Comparison of ENCODE assay signal across 21 cellular contexts in genomic region chr12:28161697-28162096, GRCh38. TPM values are rescaled to one million over a fixed set of nuclear protein-coding genes. Genes with fewer than 3 reads are reported as not detected.
A peak's percentile ranks its signal among the peaks of the same experiment; 100 is the strongest.
DNase-seq lines count a peak whose midpoint lies in the region; ATAC-seq, FAIRE-seq and TF ChIP-seq lines count a peak whose summit lies in the region.
"Had no signal": no experiment of that assay in that cellular context is flagged by ENCODE, and none has a peak within 500 bp of the region (broad histone marks: within the 10 kb centered on the region; RNA-seq: fewer than 3 reads in every experiment).

No MANE protein-coding gene starts in this region.

- H3K9me1 ChIP-seq in IMR-90 (ENCODE audit: insufficient read depth, low read length) = no peaks in the 10 kb centered on the region

- in situ Hi-C loops in HepG2 (cut with HindIII; ENCODE audit: extremely low pct_ligation_motif_present, low pct_unique_long_range_greater_than_20kb) = loop anchor here (25.0 kb wide), 1 partner anchor 424 kb away; no protein-coding TSS in a partner anchor
- in situ Hi-C loops in IMR-90 (cut with MboI; ENCODE audit: low sequenced_read_pairs) = no loop called here

- no peaks in the 10 kb centered on the region for H3K79me1 ChIP-seq in IMR-90 (ENCODE audit: low read depth in 1 of 2, low read length in 2 of 2)
- H3K79me1 ChIP-seq in H1 (ENCODE audit: low read depth, low read length) = no peaks in the 10 kb centered on the region

- H3K56ac ChIP-seq in IMR-90 (ENCODE audit: extremely low read depth, insufficient read depth, low read length) (no peak overlapping the region), H1 (replicated peaks; ENCODE audit: insufficient read length, low read depth, low read length) (no peak overlapping the region)

- FAIRE-seq in HepG2 (lab: Jason Lieb, UNC) (no peak), H1 (lab: Jason Lieb, UNC) (no peak)
- FAIRE-seq: D721Med, G401.6, GM12891 had no signal

- DNase-seq in HepG2 (ENCODE audit: low spot score) (no peak), right lobe of liver (no peak), IMR-90 (no peak), H1 (ENCODE audit: low read depth in 1 of 2, low spot score in 2 of 2) (no peak)
- DNase-seq: ACHN; AML-193; Caco-2; Calu3; CD4-positive, alpha-beta T cell; CD8-positive, alpha-beta T cell; DMS79 treated with DMSO at 0.1 percent for 48 hours; GF-D8 had no signal

- no peak overlapping the region for H2BK5ac ChIP-seq in IMR-90 (ENCODE audit: low read depth, low read length, poor library complexity, severe bottlenecking)
- H2BK5ac ChIP-seq in H1 (ENCODE audit: low read depth, low read length) = no peak overlapping the region

- no peaks in the 10 kb centered on the region for H3K27me3 ChIP-seq in HepG2 (ENCODE audit: control insufficient read depth in 1 of 2, insufficient read depth in 2 of 2, low read length in 2 of 2)
- H3K27me3 ChIP-seq in right lobe of liver = no peaks in the 10 kb centered on the region
- no peaks in the 10 kb centered on the region for H3K27me3 ChIP-seq in IMR-90 (ENCODE audit: control insufficient read depth, insufficient read depth, low read length)
- H3K27me3 ChIP-seq in H1 (replicated peaks in 1 of 4; ENCODE audit: control insufficient read depth in 3 of 4, extremely low read depth in 1 of 4, insufficient read depth in 3 of 4, low read length in 3 of 4) = no peaks in the 10 kb centered on the region
- H3K27me3 ChIP-seq: BLaER1 treated with 17β-estradiol and CSF1 and Interleukin-3, amounts not matched to agents 10 nM and 100 nM had no signal

- H3K4me1 ChIP-seq in HepG2 (ENCODE audit: insufficient read depth, low read length) (peaks cover 11% of the 10 kb centered on the region), right lobe of liver (no peaks in the 10 kb centered on the region), IMR-90 (ENCODE audit: control insufficient read depth, insufficient read depth, low read length) (no peaks in the 10 kb centered on the region), H1 (replicated peaks in 1 of 4; ENCODE audit: control insufficient read depth in 3 of 4, insufficient read depth in 4 of 4, low read length in 3 of 4) (peaks cover 0 to 2% (median 0%) of the 10 kb centered on the region in 4 experiments; a peak in 3 of 7 replicates)
- H3K4me1 ChIP-seq: Caco-2 had no signal

- no peak overlapping the region for H3K14ac ChIP-seq in IMR-90 (replicated peaks; ENCODE audit: low read depth, low read length)
- H3K14ac ChIP-seq in H1 (ENCODE audit: insufficient read length) = no peak overlapping the region

- BruUV-seq in HepG2 (replicated peaks; lab: Mats Ljungman, UMichigan) (no TSS peak), IMR-90 (replicated peaks; lab: Mats Ljungman, UMichigan) (no TSS peak)

- H2AK5ac ChIP-seq in IMR-90 (ENCODE audit: low read depth, low read length) = no peak overlapping the region
- no peak overlapping the region for H2AK5ac ChIP-seq in H1 (ENCODE audit: low read depth, low read length)

- intact Hi-C loops in HepG2 (cut with micrococcal nuclease; ENCODE audit: unreplicated experiment) = no loop called here
- intact Hi-C loops in right lobe of liver (cut with DNase I) = no loop called here
- intact Hi-C loops in IMR-90 (cut with micrococcal nuclease) = no loop called here

- H2BK12ac ChIP-seq in H1 (ENCODE audit: low read depth, low read length) = no peak overlapping the region

- dilution Hi-C loops in IMR-90 (cut with HindIII; ENCODE audit: low sequenced_read_pairs, unreplicated experiment) = no loop called here

- H3K4me3 ChIP-seq in HepG2 (replicated peaks in 1 of 3; ENCODE audit: insufficient read depth in 1 of 3, low read depth in 2 of 3, low read length in 3 of 3) (no peak overlapping the region), right lobe of liver (no peak overlapping the region), IMR-90 (ENCODE audit: insufficient read depth, low read depth, low read length) (no peak overlapping the region), H1 (ENCODE audit: extremely low read depth in 1 of 4, insufficient read depth in 2 of 4, low read depth in 3 of 4, low read length in 4 of 4) (no peak overlapping the region)
- H3K4me3 ChIP-seq: BLaER1 treated with 17β-estradiol and CSF1 and Interleukin-3, amounts not matched to agents 10 nM and 100 nM had no signal

- TF ChIP-seq POLR2A in HepG2 (IDR thresholded peaks at IDR 0.05; ENCODE audit: insufficient read depth in 1 of 2, low read depth in 2 of 2, low read length in 2 of 2) = no peak
- no peak for TF ChIP-seq POLR2A in right lobe of liver (IDR thresholded peaks at IDR 0.05)
- no peak for TF ChIP-seq POLR2A in IMR-90 (IDR thresholded peaks at IDR 0.05; ENCODE audit: low read depth, low read length)
- TF ChIP-seq POLR2A in H1 (IDR thresholded peaks at IDR 0.05; ENCODE audit: control extremely low read depth in 1 of 2, low read depth in 2 of 2, low read length in 2 of 2) = no peak

- H3K23ac ChIP-seq in IMR-90 (ENCODE audit: low read depth, low read length) (no peak overlapping the region), H1 (ENCODE audit: insufficient read length) (no peak overlapping the region)

- H3K18ac ChIP-seq in IMR-90 (ENCODE audit: low read depth, low read length) = no peak overlapping the region
- no peak overlapping the region for H3K18ac ChIP-seq in H1 (ENCODE audit: extremely low read depth, low read length)

- H4K91ac ChIP-seq in IMR-90 (ENCODE audit: insufficient read depth, low read depth, low read length) (no peak overlapping the region), H1 (replicated peaks; ENCODE audit: insufficient read length, low read length) (no peak overlapping the region)

- H3K36me3 ChIP-seq in HepG2 (replicated peaks in 1 of 2; ENCODE audit: control insufficient read depth in 1 of 2, insufficient read depth in 2 of 2, low read length in 2 of 2) (no peaks in the 10 kb centered on the region), right lobe of liver (no peaks in the 10 kb centered on the region), IMR-90 (ENCODE audit: control insufficient read depth, insufficient read depth, low read length) (no peaks in the 10 kb centered on the region), H1 (ENCODE audit: control insufficient read depth in 2 of 4, insufficient read depth in 4 of 4, low read length in 3 of 4) (no peaks in the 10 kb centered on the region)

- no peaks in the 10 kb centered on the region for H4K20me1 ChIP-seq in HepG2 (ENCODE audit: insufficient read depth, low read length)
- H4K20me1 ChIP-seq in IMR-90 (ENCODE audit: insufficient read depth, low read length) = no peaks in the 10 kb centered on the region
- no peaks in the 10 kb centered on the region for H4K20me1 ChIP-seq in H1 (replicated peaks in 1 of 2; ENCODE audit: control insufficient read depth in 1 of 2, insufficient read depth in 2 of 2, low read length in 2 of 2)
- H4K20me1 ChIP-seq: BLaER1 treated with 17β-estradiol and CSF1 and Interleukin-3, amounts not matched to agents 10 nM and 100 nM had no signal

- TF ChIP-seq CTCF in HepG2 (CRISPR knock-in tag; IDR thresholded peaks at IDR 0.05) = no peak
- no peak for TF ChIP-seq CTCF in right lobe of liver (IDR thresholded peaks at IDR 0.05)
- TF ChIP-seq CTCF in IMR-90 (conservative IDR thresholded peaks at IDR 0.05; ENCODE audit: low read depth, low read length) = no peak
- TF ChIP-seq CTCF in H1 (IDR thresholded peaks at IDR 0.05; ENCODE audit: control extremely low read depth in 1 of 3, insufficient read depth in 1 of 3, low read depth in 1 of 3, low read length in 3 of 3) = no peak

- no peak for TF ChIP-seq EP300 in HepG2 (IDR thresholded peaks at IDR 0.05; ENCODE audit: low read depth in 2 of 2, low read length in 2 of 2)
- no peak for TF ChIP-seq EP300 in HepG2 (CRISPR knock-in tag; IDR thresholded peaks at IDR 0.05; ENCODE audit: borderline replicate concordance)
- TF ChIP-seq EP300 in H1 (IDR thresholded peaks at IDR 0.05; ENCODE audit: borderline replicate concordance in 1 of 2, low read depth in 2 of 2, low read length in 2 of 2) = no peak

- H3K27ac ChIP-seq in HepG2 (ENCODE audit: extremely low read length, insufficient read depth, low read length) (no peak overlapping the region), right lobe of liver (no peak overlapping the region), IMR-90 (ENCODE audit: insufficient read depth, low read length) (no peak overlapping the region), H1 (ENCODE audit: low read depth, low read length) (no peak overlapping the region)
- H3K27ac ChIP-seq: 22Rv1; BLaER1 treated with 17β-estradiol and CSF1 and Interleukin-3, amounts not matched to agents 10 nM and 100 nM; C4-2B had no signal

- H3K23me2 ChIP-seq in H1 (ENCODE audit: low read depth, low read length) = no peaks in the 10 kb centered on the region; the same call in 1 of the 2 replicates

- WGBS in HepG2 (ENCODE audit: low lambda C conversion rate) = 28% methylated on average over 5 of the region's 5 CpGs
- 92% methylated on average over 5 of the region's 5 CpGs for WGBS in right lobe of liver (ENCODE audit: insufficient coverage, low coverage, low lambda C conversion rate, missing lambda C conversion rate)
- 100% methylated on average over 1 of the region's 5 CpGs; no CpG with 5 or more reads in 1 of the 2 experiments for WGBS in IMR-90 (ENCODE audit: extremely low coverage in 2 of 2, insufficient read length in 1 of 2), 2 experiments
- WGBS in H1 (ENCODE audit: extremely low coverage in 1 of 2, insufficient coverage in 1 of 2, insufficient read length in 1 of 2, insufficient replicate concordance in 2 of 2, low coverage in 1 of 2, low lambda C conversion rate in 2 of 2, missing lambda C conversion rate in 1 of 2), 2 experiments = 91% methylated on average over 5 of the region's 5 CpGs; no CpG with 5 or more reads in 1 of the 2 experiments

- ATAC-seq in HepG2 (no peak), right lobe of liver (no peak), IMR-90 (ENCODE audit: low read depth) (no peak), HG03469 (IDR thresholded peaks at IDR 0.05; ENCODE audit: unreplicated experiment) (no peak), HG03045 (IDR thresholded peaks at IDR 0.05; ENCODE audit: unreplicated experiment) (no peak), GM18870 (IDR thresholded peaks at IDR 0.05; ENCODE audit: unreplicated experiment) (no peak)
- ATAC-seq: CD8-positive, alpha-beta T cell had no signal

- no peak overlapping the region for H3K4me2 ChIP-seq in HepG2 (ENCODE audit: low read depth, low read length)
- H3K4me2 ChIP-seq in IMR-90 (ENCODE audit: low read depth, low read length) = no peak overlapping the region
- no peak overlapping the region for H3K4me2 ChIP-seq in H1 (ENCODE audit: insufficient read depth in 1 of 2, low read depth in 2 of 2, low read length in 2 of 2)

- CTCF ChIA-PET in HepG2 (lab: Yijun Ruan, JAX; ENCODE audit: low intra/inter-chr PET ratio, low total read pairs) = no interaction called here
- CTCF ChIA-PET in IMR-90 (lab: Yijun Ruan, JAX) = no interaction called here
- CTCF ChIA-PET in H1 (lab: Charles Lee; ENCODE audit: partially characterized antibody) = interaction anchor here (1.9 kb wide), 1 partner anchor 429 kb away, joined by 4 read pairs; no protein-coding TSS in a partner anchor

- H3K9ac ChIP-seq in HepG2 (ENCODE audit: insufficient read depth, low read depth, low read length) = no peak overlapping the region
- H3K9ac ChIP-seq in IMR-90 (ENCODE audit: low read depth, low read length) = no peak overlapping the region
- H3K9ac ChIP-seq in H1 (replicated peaks in 1 of 4; ENCODE audit: extremely low read depth in 1 of 4, low read depth in 3 of 4, low read length in 3 of 4) = no peak overlapping the region
- H3K9ac ChIP-seq: BLaER1 treated with 17β-estradiol and CSF1 and Interleukin-3, amounts not matched to agents 10 nM and 100 nM had no signal

- TF ChIP-seq RAD21 in HepG2 (CRISPR knock-in tag; IDR thresholded peaks at IDR 0.05) (no peak), IMR-90 (IDR thresholded peaks at IDR 0.05; ENCODE audit: low read length) (no peak), H1 (IDR thresholded peaks at IDR 0.05 in 1 of 2, conservative IDR thresholded peaks at IDR 0.05 in 1 of 2; ENCODE audit: low read depth in 2 of 2, low read length in 2 of 2) (no peak)

- H3K9me3 ChIP-seq in HepG2 (ENCODE audit: low read length) (no peaks in the 10 kb centered on the region), right lobe of liver (no peaks in the 10 kb centered on the region), IMR-90 (ENCODE audit: control insufficient read depth, insufficient read depth, low read length) (no peaks in the 10 kb centered on the region), H1 (ENCODE audit: insufficient read depth in 2 of 2, low read depth in 1 of 2, low read length in 1 of 2) (no peaks in the 10 kb centered on the region)
- H3K9me3 ChIP-seq: Caco-2 had no signal

- no peak overlapping the region for H4K8ac ChIP-seq in IMR-90 (ENCODE audit: low read depth in 2 of 2, low read length in 2 of 2)
- no peak overlapping the region for H4K8ac ChIP-seq in H1 (ENCODE audit: extremely low read depth, insufficient read depth, low read length)

- no peak overlapping the region for H2BK15ac ChIP-seq in IMR-90 (ENCODE audit: low read depth, low read length)
- H2BK15ac ChIP-seq in H1 (ENCODE audit: low read length) = no peak overlapping the region

- H3K4ac ChIP-seq in IMR-90 (ENCODE audit: low read depth, low read length) (no peak overlapping the region), H1 (replicated peaks; ENCODE audit: insufficient read length, low read depth, low read length) (no peak overlapping the region)

- H3K79me2 ChIP-seq in HepG2 (ENCODE audit: insufficient read depth, low read length) = no peaks in the 10 kb centered on the region
- no peaks in the 10 kb centered on the region for H3K79me2 ChIP-seq in H1 (ENCODE audit: control insufficient read depth in 1 of 2, insufficient read depth in 2 of 2, low read length in 2 of 2)

- POLR2A ChIA-PET in HepG2 (lab: Yijun Ruan, JAX) = no interaction called here
- POLR2A ChIA-PET in IMR-90 (lab: Charles Lee; ENCODE audit: unreplicated experiment) = no interaction called here
- POLR2A ChIA-PET in H1 (lab: Charles Lee; ENCODE audit: partially characterized antibody) = no interaction called here

- H2AFZ ChIP-seq in HepG2 (ENCODE audit: low read length) (no peak overlapping the region), IMR-90 (replicated peaks; ENCODE audit: low read length, poor library complexity) (no peak overlapping the region), H1 (ENCODE audit: low read length) (0 out of 2 replicates have a peak overlapping the region, but pooled peaks have one; percentile 23)

- H2AK9ac ChIP-seq in IMR-90 (replicated peaks; ENCODE audit: low read depth, low read length, poor library complexity) = no peak overlapping the region

- H2BK120ac ChIP-seq in IMR-90 (ENCODE audit: low read depth, low read length) (no peak overlapping the region), H1 (replicated peaks; ENCODE audit: low read depth, low read length) (no peak overlapping the region)

- H4K5ac ChIP-seq in IMR-90 (ENCODE audit: low read depth, low read length) (no peak overlapping the region), H1 (ENCODE audit: insufficient read length, low read depth, low read length) (no peak overlapping the region)

- no peak overlapping the region for H2BK20ac ChIP-seq in IMR-90 (ENCODE audit: low read depth, low read length)
- H2BK20ac ChIP-seq in H1 (ENCODE audit: low read length) = no peak overlapping the region

RNA-seq across cellular contexts. Expression of gene CCDC91, which starts 28.6 kb away (rescaled TPM):
- 15.8 and 20.6 TPM in 2 replicates for total RNA-seq in HepG2 (2016; rRNA removed; fragmentation: Illumina TruSeq; extraction: Trizol)
- 88.7 and 93.9 TPM in 2 replicates for total RNA-seq in HepG2 (2016; cell fraction: cytosol; rRNA removed; fragmentation: Illumina TruSeq; extraction: Trizol; ENCODE audit: low read depth)
- 14.9 and 18.0 TPM in 2 replicates for total RNA-seq in HepG2 (2016; cell fraction: insoluble cytoplasmic fraction; rRNA removed; fragmentation: Illumina TruSeq; extraction: Trizol)
- 25.9 and 27.4 TPM in 2 replicates for total RNA-seq in HepG2 (2016; cell fraction: membrane; rRNA removed; fragmentation: Illumina TruSeq; extraction: Trizol)
- total RNA-seq in HepG2 (2016; cell fraction: nucleus; rRNA removed; fragmentation: Illumina TruSeq; extraction: Trizol) = 19.4 and 19.8 TPM in 2 replicates
- polyA plus RNA-seq in HepG2 (2011; rRNA removed) = 7.7 and 9.8 TPM in 2 replicates
- polyA plus RNA-seq in HepG2 (2011; cell fraction: cytosol; rRNA removed) = 5.3 and 9.0 TPM in 2 replicates
- polyA plus RNA-seq in HepG2 (2011; cell fraction: nucleus; rRNA removed) = 5.2 and 5.9 TPM in 2 replicates
- polyA plus RNA-seq in HepG2 (2012) = 9.2 and 10.4 TPM in 2 replicates
- polyA plus RNA-seq in HepG2 (2016; cell fraction: cytosol; fragmentation: Illumina TruSeq; extraction: Trizol; ENCODE audit: low read depth) = 1.3 and 1.9 TPM in 2 replicates
- polyA plus RNA-seq in HepG2 (2016; cell fraction: insoluble cytoplasmic fraction; fragmentation: Illumina TruSeq; extraction: Trizol; ENCODE audit: low read depth) = 16.6 and 16.9 TPM in 2 replicates
- polyA plus RNA-seq in HepG2 (2016; cell fraction: membrane; fragmentation: Illumina TruSeq; extraction: Trizol; ENCODE audit: low read depth) = 3.4 TPM in 2 replicates
- polyA plus RNA-seq in HepG2 (2016; cell fraction: nucleus; fragmentation: Illumina TruSeq; extraction: Trizol; ENCODE audit: insufficient read depth, low read depth) = 7.0 and 7.9 TPM in 2 replicates
- 17.8 and 41.4 TPM in 2 replicates for polyA minus RNA-seq in HepG2 (2011; rRNA and poly(A)+ RNA removed; ENCODE audit: low replicate concordance)
- 12.6 and 19.2 TPM in 2 replicates for polyA minus RNA-seq in HepG2 (2011; cell fraction: cytosol; rRNA and poly(A)+ RNA removed)
- 50.2 and 62.0 TPM in 2 replicates for polyA minus RNA-seq in HepG2 (2011; cell fraction: nucleus; rRNA and poly(A)+ RNA removed)
- 10 to 100 TPM; 10.0 to 21.5 (median 13.9) TPM for total RNA-seq in right lobe of liver
- total RNA-seq in IMR-90 (2012; rRNA removed) = 14.7 and 17.5 TPM in 2 replicates
- polyA plus RNA-seq in IMR-90 (2012; rRNA removed) = 8.1 and 8.6 TPM in 2 replicates
- polyA plus RNA-seq in IMR-90 (2012; cell fraction: cytosol; rRNA removed) = 5.2 and 5.4 TPM in 2 replicates
- polyA plus RNA-seq in IMR-90 (2012; cell fraction: nucleus; rRNA removed; ENCODE audit: low replicate concordance) = 2.1 and 6.7 TPM in 2 replicates
- 23.1 and 23.8 TPM in 2 replicates for total RNA-seq in H1 (2021; fragmentation: NEBNext Ultra II Directional; extraction: Animal tissue kit (Norgen Biotek cat#: 25700))
- 6.9 and 8.6 TPM in 2 replicates for polyA plus RNA-seq in H1 (2011; rRNA removed)
- 10.4 TPM for polyA plus RNA-seq in H1 (2011; cell fraction: cytosol; rRNA removed)
- 15.5 TPM for polyA plus RNA-seq in H1 (2011; cell fraction: nucleus; rRNA removed)
- polyA plus RNA-seq in H1 (2012, experiment 1 of 2) = 8.9 to 15.6 TPM (median 10.2 TPM) in 4 replicates
- 2.0 TPM for polyA plus RNA-seq in H1 (2012, experiment 2 of 2)
- polyA plus RNA-seq in H1 (2013, experiment 1 of 2) = 48.3 TPM
- 32.3 TPM for polyA plus RNA-seq in H1 (2013, experiment 2 of 2)
- polyA minus RNA-seq in H1 (2011; rRNA and poly(A)+ RNA removed) = 26.5 and 28.0 TPM in 2 replicates
- 14.6 TPM for polyA minus RNA-seq in H1 (2011; cell fraction: cytosol; rRNA and poly(A)+ RNA removed)
- polyA minus RNA-seq in H1 (2011; cell fraction: nucleus; rRNA and poly(A)+ RNA removed) = 88.8 TPM

Comparison
In these comparisons a context has a peak if more than half of its experiments do, and no peak if none do; other contexts are left out.
1. Of the 41 proteins assayed by ChIP-seq in both HepG2 and H1: peak only in HepG2: MAFK; only in H1: none; in both: none; in neither: 40.